In genomic region chr2:125169022-125169763, GRCh38 we compare ENCODE assay signal across 28 cellular contexts.
A peak's percentile ranks its signal among the peaks of the same experiment; 100 is the strongest.
DNase-seq lines count a peak whose midpoint lies in the region; ATAC-seq, FAIRE-seq and TF ChIP-seq lines count a peak whose summit lies in the region.
"Had no signal": no experiment of that assay in that cellular context is flagged by ENCODE, and none has a peak within 500 bp of the region (broad histone marks: within the 10 kb centered on the region; RNA-seq: fewer than 3 reads in every experiment).

No MANE protein-coding gene starts in this region.

- no peak for DNase-seq in GM23338 (ENCODE audit: low spot score)
- DNase-seq in RPMI7951 (ENCODE audit: low read depth) = peak; percentile 37
- no peak for DNase-seq in H1 (ENCODE audit: low read depth in 1 of 2, low spot score in 2 of 2)
- DNase-seq in osteoblast (ENCODE audit: insufficient read length, low spot score, missing footprints) = no peak
- no peak for DNase-seq in SHP77 treated with DMSO at 0.1 percent for 48 hours (lab: John Stamatoyannopoulos, UW)
- DNase-seq: activated CD4-positive, alpha-beta T cell treated with anti-CD3 and anti-CD28 coated beads, Interleukin-2, amount 10 ng/mL, durations not matched to agents 24 days and 14 days; activated gamma-delta T cell treated with Interleukin-2 at 50 U/mL for 16 hours; activated naive CD8-positive, alpha-beta T cell treated with anti-CD3 and anti-CD28 coated beads, Interleukin-2, amount 50 U/mL, for 24 hours; activated T-cell treated with anti-CD3 and anti-CD28 coated beads, Interleukin-2, amount 50 U/mL, for 4 hours; DMS79; gastrocnemius medialis; HFFc6; left colon; mammary epithelial cell; MM.1S; NCI-H2081 treated with DMSO at 0.1 percent for 48 hours; NCI-H345; NCI-H748 treated with DMSO at 0.1 percent for 48 hours; right lobe of liver; stimulated activated naive CD4-positive, alpha-beta T cell; uterus had no signal

- 81% methylated on average over 6 of the region's 6 CpGs; no CpG with 5 or more reads in 1 of the 2 experiments for WGBS in H1 (ENCODE audit: extremely low coverage in 1 of 2, insufficient coverage in 1 of 2, insufficient read length in 1 of 2, insufficient replicate concordance in 2 of 2, low coverage in 1 of 2, low lambda C conversion rate in 2 of 2, missing lambda C conversion rate in 1 of 2), 2 experiments

- no peak overlapping the region; the same call in 1 of the 2 replicates for H2AK5ac ChIP-seq in H1 (ENCODE audit: low read depth, low read length)

- H3K4me1 Mint-ChIP-seq in GM23338 = peaks cover 4% of the 10 kb centered on the region; the same call in 1 of the 3 replicates
- H3K4me1 Mint-ChIP-seq: activated CD4-positive, alpha-beta T cell treated with anti-CD3 and anti-CD28 coated beads, Interleukin-2, amount 10 ng/mL, durations not matched to agents 24 days and 14 days; activated naive CD8-positive, alpha-beta T cell treated with anti-CD3 and anti-CD28 coated beads, Interleukin-2, amount 50 U/mL, for 24 hours; brain had no signal

- peaks cover 10% of the 10 kb centered on the region for H3K9me3 Mint-ChIP-seq in GM23338
- H3K9me3 Mint-ChIP-seq: brain had no signal

- H3K18ac ChIP-seq in H1 (ENCODE audit: extremely low read depth, low read length) = no peak overlapping the region

- no peak overlapping the region for H3K23ac ChIP-seq in H1 (ENCODE audit: insufficient read length)

- TF ChIP-seq CTCF in GM23338 (conservative IDR thresholded peaks at IDR 0.05; ENCODE audit: low read depth in 2 of 2) (no peak), H1 (IDR thresholded peaks at IDR 0.05; ENCODE audit: control extremely low read depth in 1 of 3, insufficient read depth in 1 of 3, low read depth in 1 of 3, low read length in 3 of 3) (no peak), osteoblast (IDR thresholded peaks at IDR 0.05; ENCODE audit: extremely low read depth, low read depth, low read length) (no peak)

- H2BK15ac ChIP-seq in H1 (ENCODE audit: low read length) = no peak overlapping the region

- no peak overlapping the region for H2BK5ac ChIP-seq in H1 (ENCODE audit: low read depth, low read length)

- H3K36me3 ChIP-seq in GM23338 (ENCODE audit: insufficient read depth) (no peaks in the 10 kb centered on the region), H1 (ENCODE audit: control insufficient read depth in 2 of 4, insufficient read depth in 4 of 4, low read length in 3 of 4) (no peaks in the 10 kb centered on the region), osteoblast (ENCODE audit: insufficient read depth, low read length) (no peaks in the 10 kb centered on the region)
- H3K36me3 ChIP-seq: BLaER1, gastrocnemius medialis, right lobe of liver, uterus had no signal

- H4K91ac ChIP-seq in H1 (replicated peaks; ENCODE audit: insufficient read length, low read length) = no peak overlapping the region

- H4K5ac ChIP-seq in H1 (ENCODE audit: insufficient read length, low read depth, low read length) = no peak overlapping the region

- ATAC-seq in GM23338 (no peak), HG03571 (IDR thresholded peaks at IDR 0.05; ENCODE audit: unreplicated experiment) (no peak), HG03354 (IDR thresholded peaks at IDR 0.05; ENCODE audit: poor library complexity, severe bottlenecking, unreplicated experiment) (no peak), HG03039 (IDR thresholded peaks at IDR 0.05; ENCODE audit: unreplicated experiment) (no peak)
- ATAC-seq: activated naive CD8-positive, alpha-beta T cell treated with anti-CD3 and anti-CD28 coated beads, Interleukin-2, amount 50 U/mL, for 24 hours; activated T-cell treated with anti-CD3 and anti-CD28 coated beads, Interleukin-2, amount 50 U/mL, for 4 hours; gastrocnemius medialis; left colon; right lobe of liver had no signal

- peaks cover 2% of the 10 kb centered on the region for H3K27me3 Mint-ChIP-seq in GM23338 (ENCODE audit: insufficient read depth, low read depth, poor library complexity)
- H3K27me3 Mint-ChIP-seq: activated CD4-positive, alpha-beta T cell treated with anti-CD3 and anti-CD28 coated beads, Interleukin-2, amount 10 ng/mL, durations not matched to agents 24 days and 14 days; activated naive CD8-positive, alpha-beta T cell treated with anti-CD3 and anti-CD28 coated beads, Interleukin-2, amount 50 U/mL, for 24 hours had no signal

- no peak overlapping the region for H3K4me3 Mint-ChIP-seq in GM23338
- H3K4me3 Mint-ChIP-seq: activated CD4-positive, alpha-beta T cell treated with anti-CD3 and anti-CD28 coated beads, Interleukin-2, amount 10 ng/mL, durations not matched to agents 24 days and 14 days; activated naive CD8-positive, alpha-beta T cell treated with anti-CD3 and anti-CD28 coated beads, Interleukin-2, amount 50 U/mL, for 24 hours; activated T-cell treated with anti-CD3 and anti-CD28 coated beads, Interleukin-2, amount 50 U/mL, for 4 hours; brain; HFFc6 had no signal

- no peak overlapping the region for H3K14ac ChIP-seq in H1 (ENCODE audit: insufficient read length)

- H4K8ac ChIP-seq in H1 (ENCODE audit: extremely low read depth, insufficient read depth, low read length) = no peak overlapping the region

- no peaks in the 10 kb centered on the region for H4K20me1 ChIP-seq in GM23338 (replicated peaks; ENCODE audit: insufficient read depth)
- H4K20me1 ChIP-seq in H1 (replicated peaks in 1 of 2; ENCODE audit: control insufficient read depth in 1 of 2, insufficient read depth in 2 of 2, low read length in 2 of 2) = no peaks in the 10 kb centered on the region
- H4K20me1 ChIP-seq in osteoblast (ENCODE audit: insufficient read depth, low read length) = no peaks in the 10 kb centered on the region
- H4K20me1 ChIP-seq: BLaER1 had no signal

- no peaks in the 10 kb centered on the region for H3K23me2 ChIP-seq in H1 (ENCODE audit: low read depth, low read length)

- H3K9me3 ChIP-seq in H1 (ENCODE audit: insufficient read depth in 2 of 2, low read depth in 1 of 2, low read length in 1 of 2) (no peaks in the 10 kb centered on the region), osteoblast (ENCODE audit: low read depth, low read length) (no peaks in the 10 kb centered on the region)
- H3K9me3 ChIP-seq: BLaER1, gastrocnemius medialis, right lobe of liver, uterus had no signal

- no peaks in the 10 kb centered on the region for H3K9me2 ChIP-seq in GM23338 (ENCODE audit: insufficient read depth)

- peaks cover 7% of the 10 kb centered on the region; the same call in 2 of the 3 replicates for H3K36me3 Mint-ChIP-seq in GM23338 (ENCODE audit: low read depth)
- H3K36me3 Mint-ChIP-seq: brain had no signal

- no peak for TF ChIP-seq RAD21 in H1 (IDR thresholded peaks at IDR 0.05 in 1 of 2, conservative IDR thresholded peaks at IDR 0.05 in 1 of 2; ENCODE audit: low read depth in 2 of 2, low read length in 2 of 2)

- H3F3A ChIP-seq in GM23338 (replicated peaks; ENCODE audit: low read depth) = no peaks in the 10 kb centered on the region

- H3K56ac ChIP-seq in H1 (replicated peaks; ENCODE audit: insufficient read length, low read depth, low read length) = no peak overlapping the region

- no peak for TF ChIP-seq EP300 in H1 (IDR thresholded peaks at IDR 0.05; ENCODE audit: borderline replicate concordance in 1 of 2, low read depth in 2 of 2, low read length in 2 of 2)

- TF ChIP-seq POLR2A in H1 (IDR thresholded peaks at IDR 0.05; ENCODE audit: control extremely low read depth in 1 of 2, low read depth in 2 of 2, low read length in 2 of 2) = no peak

- no peak overlapping the region for H2BK120ac ChIP-seq in H1 (replicated peaks; ENCODE audit: low read depth, low read length)

- no peak overlapping the region for H2BK20ac ChIP-seq in H1 (ENCODE audit: low read length)

- no peak overlapping the region for H3K4ac ChIP-seq in H1 (replicated peaks; ENCODE audit: insufficient read length, low read depth, low read length)

- no peak overlapping the region for H3K27ac Mint-ChIP-seq in GM23338
- H3K27ac Mint-ChIP-seq: activated CD4-positive, alpha-beta T cell treated with anti-CD3 and anti-CD28 coated beads, Interleukin-2, amount 10 ng/mL, durations not matched to agents 24 days and 14 days; activated naive CD8-positive, alpha-beta T cell treated with anti-CD3 and anti-CD28 coated beads, Interleukin-2, amount 50 U/mL, for 24 hours; brain; HFFc6; progenitor cell of endocrine pancreas had no signal

- CTCF ChIA-PET in H1 (lab: Charles Lee; ENCODE audit: partially characterized antibody) = no interaction called here

- H2AFZ ChIP-seq in GM23338 (peak overlapping the region; percentile 61; the same call in 1 of the 2 replicates), H1 (ENCODE audit: low read length) (no peak overlapping the region), osteoblast (ENCODE audit: low read length) (peak overlapping the region; percentile 1)
- H2AFZ ChIP-seq: hepatocyte had no signal

- POLR2A ChIA-PET in H1 (lab: Charles Lee; ENCODE audit: partially characterized antibody) = no interaction called here

- H3K4me2 ChIP-seq in GM23338 (no peak overlapping the region), H1 (ENCODE audit: insufficient read depth in 1 of 2, low read depth in 2 of 2, low read length in 2 of 2) (no peak overlapping the region), osteoblast (ENCODE audit: insufficient read depth, low read length) (peak overlapping the region; percentile 73)
- H3K4me2 ChIP-seq: BLaER1, hepatocyte had no signal

- H3K4me1 ChIP-seq in GM23338 (ENCODE audit: insufficient read depth) (no peaks in the 10 kb centered on the region), H1 (replicated peaks in 1 of 4; ENCODE audit: control insufficient read depth in 3 of 4, insufficient read depth in 4 of 4, low read length in 3 of 4) (0 out of 7 replicates have a peak, but pooled peaks cover 0 to 2% (median 0%) of the 10 kb centered on the region in 4 experiments), osteoblast (ENCODE audit: insufficient read depth, low read length) (peaks cover 28% of the 10 kb centered on the region)
- H3K4me1 ChIP-seq: BLaER1, gastrocnemius medialis, right lobe of liver, uterus had no signal

- no peaks in the 10 kb centered on the region for H3K79me1 ChIP-seq in H1 (ENCODE audit: low read depth, low read length)

- H3K27me3 ChIP-seq in GM23338 (ENCODE audit: insufficient read depth) = no peaks in the 10 kb centered on the region
- no peaks in the 10 kb centered on the region for H3K27me3 ChIP-seq in H1 (replicated peaks in 1 of 4; ENCODE audit: control insufficient read depth in 3 of 4, extremely low read depth in 1 of 4, insufficient read depth in 3 of 4, low read length in 3 of 4)
- no peaks in the 10 kb centered on the region for H3K27me3 ChIP-seq in osteoblast (ENCODE audit: insufficient read depth, low read length)
- H3K27me3 ChIP-seq: BLaER1, gastrocnemius medialis, hepatocyte, right lobe of liver, uterus had no signal

- H3K4me3 ChIP-seq in GM23338 = no peak overlapping the region
- H3K4me3 ChIP-seq in H1 (ENCODE audit: extremely low read depth in 1 of 4, insufficient read depth in 2 of 4, low read depth in 3 of 4, low read length in 4 of 4) = no peak overlapping the region
- no peak overlapping the region for H3K4me3 ChIP-seq in osteoblast (ENCODE audit: insufficient read depth, low read length)
- H3K4me3 ChIP-seq: BLaER1, gastrocnemius medialis, hepatocyte, right lobe of liver, uterus had no signal

- H2BK12ac ChIP-seq in H1 (ENCODE audit: low read depth, low read length) = 0 out of 2 replicates have a peak overlapping the region, but pooled peaks have one; percentile 44

- no peak overlapping the region for H3K27ac ChIP-seq in GM23338 (ENCODE audit: low read depth)
- H3K27ac ChIP-seq in H1 (ENCODE audit: low read depth, low read length) = no peak overlapping the region
- H3K27ac ChIP-seq in osteoblast (ENCODE audit: low read depth, low read length) = peak overlapping the region; percentile 96
- H3K27ac ChIP-seq: BLaER1, gastrocnemius medialis, hepatocyte, right lobe of liver, uterus had no signal

- H3K9ac ChIP-seq in H1 (replicated peaks in 1 of 4; ENCODE audit: extremely low read depth in 1 of 4, low read depth in 3 of 4, low read length in 3 of 4) = no peak overlapping the region
- H3K9ac ChIP-seq: BLaER1 had no signal

- FAIRE-seq in H1 (lab: Jason Lieb, UNC) = no peak

- no peaks in the 10 kb centered on the region for H3K79me2 ChIP-seq in GM23338 (replicated peaks; ENCODE audit: insufficient read depth)
- no peaks in the 10 kb centered on the region for H3K79me2 ChIP-seq in H1 (ENCODE audit: control insufficient read depth in 1 of 2, insufficient read depth in 2 of 2, low read length in 2 of 2)
- no peaks in the 10 kb centered on the region for H3K79me2 ChIP-seq in osteoblast (ENCODE audit: insufficient read depth, low read length)
- H3K79me2 ChIP-seq: hepatocyte had no signal
